ENCODE assay signal across 20 cellular contexts in genomic region chr1:197989058-197989457, GRCh38.
"Had no signal": no experiment of that assay in that cellular context is flagged by ENCODE, and none has a peak within 500 bp of the region (broad histone marks: within the 10 kb centered on the region; RNA-seq: fewer than 3 reads in every experiment).

No MANE protein-coding gene starts in this region.

- DNase-seq: activated CD4-positive, alpha-beta memory T cell treated with anti-CD3 and anti-CD28 coated beads, Interleukin-2, amount 10 ng/mL, durations not matched to agents 7 days and 5 days; activated CD4-positive, alpha-beta T cell treated with anti-CD3 and anti-CD28 coated beads for 48 hours; activated CD8-positive, alpha-beta memory T cell treated with anti-CD3 and anti-CD28 coated beads, Interleukin-2, amount 10 ng/mL, durations not matched to agents 7 days and 5 days; activated gamma-delta T cell; activated naive CD4-positive, alpha-beta T cell treated with anti-CD3 and anti-CD28 coated beads, Interleukin-2, amount 50 U/mL, for 16 hours; activated naive CD8-positive, alpha-beta T cell treated with anti-CD3 and anti-CD28 coated beads, Interleukin-2, amount 50 U/mL, for 24 hours; activated T-cell treated with anti-CD3 and anti-CD28 coated beads for 4 hours; head of caudate nucleus; hypothalamus; left ventricle myocardium inferior; naive thymus-derived CD4-positive, alpha-beta T cell; occipital lobe; retina; stimulated activated CD4-positive, alpha-beta T cell treated with anti-CD3 and anti-CD28 coated beads, Interleukin-4, amount 100 ng/mL, for 1 hour; stimulated activated naive CD4-positive, alpha-beta T cell; T-helper 9 cell had no signal

- H3K36me3 ChIP-seq: cardiac muscle cell, gastroesophageal sphincter, left ventricle myocardium inferior, upper lobe of left lung had no signal

- H3K4me1 ChIP-seq: gastroesophageal sphincter, left ventricle myocardium inferior, upper lobe of left lung had no signal

- H3K9me3 ChIP-seq: gastroesophageal sphincter, left ventricle myocardium inferior, upper lobe of left lung had no signal

- H3K4me3 ChIP-seq: cardiac muscle cell, gastroesophageal sphincter, left ventricle myocardium inferior, upper lobe of left lung had no signal

- H3K27ac ChIP-seq: cardiac muscle cell, epithelial cell of prostate, gastroesophageal sphincter, left ventricle myocardium inferior, upper lobe of left lung had no signal

- ATAC-seq: activated CD8-positive, alpha-beta memory T cell treated with anti-CD3 and anti-CD28 coated beads, Interleukin-2, amount 10 ng/mL, durations not matched to agents 7 days and 5 days; activated naive CD8-positive, alpha-beta T cell treated with anti-CD3 and anti-CD28 coated beads, Interleukin-2, amount 50 U/mL, for 24 hours; gastroesophageal sphincter; naive thymus-derived CD4-positive, alpha-beta T cell had no signal

- H3K27me3 ChIP-seq: cardiac muscle cell, gastroesophageal sphincter, upper lobe of left lung had no signal
